Comparison of ENCODE assay signal across 8 cellular contexts in the genomic region with DNA sequence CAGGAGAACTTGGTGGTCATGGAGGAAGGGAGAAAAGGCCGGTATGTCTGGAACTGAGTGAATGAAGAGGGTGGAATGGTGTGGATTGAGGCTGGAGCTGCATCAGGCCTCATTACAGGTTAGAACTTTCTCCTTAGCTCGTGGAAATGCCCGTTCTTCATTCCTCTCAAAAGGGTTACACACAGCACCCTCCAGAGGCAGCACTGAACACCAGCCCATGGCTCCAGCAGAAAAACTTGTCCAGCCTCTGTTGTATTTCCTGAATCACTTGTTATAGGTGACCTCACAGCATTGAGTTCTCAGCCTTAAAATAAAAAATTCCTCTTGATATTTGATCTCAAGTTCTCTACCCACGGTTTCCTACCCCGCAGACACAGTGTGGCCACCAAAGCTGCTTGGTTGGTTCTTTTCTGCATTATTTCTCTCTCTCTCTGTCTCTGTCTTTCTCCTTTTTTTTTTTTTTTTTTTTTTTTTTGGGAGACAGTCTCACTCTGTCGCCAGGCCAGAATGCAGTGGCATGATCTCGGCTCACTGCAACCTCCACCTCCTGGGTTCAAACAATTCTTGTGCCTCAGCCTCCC.
DNase-seq lines count a peak whose midpoint lies in the region; ATAC-seq, FAIRE-seq and TF ChIP-seq lines count a peak whose summit lies in the region.

No MANE protein-coding gene starts in this region.

- peaks cover 5% of the 10 kb centered on the region for H3K36me3 ChIP-seq in endodermal cell (ENCODE audit: control insufficient read depth, insufficient read depth, low read length)
- peaks cover 27 to 66% of the 10 kb centered on the region in 2 experiments for H3K36me3 ChIP-seq in mesenchymal stem cell (ENCODE audit: control insufficient read depth in 1 of 2, insufficient read depth in 2 of 2, low read depth in 1 of 2, low read length in 2 of 2)

- FAIRE-seq in HTR-8/SVneo (lab: Jason Lieb, UNC) = peak; percentile 66
- peak; percentile 30 for FAIRE-seq in RCC 7860 (lab: Jason Lieb, UNC)

- H3K18ac ChIP-seq in mesenchymal stem cell (ENCODE audit: low read depth in 1 of 2, low read length in 2 of 2) = peak overlapping the region in 1 of 2 experiments; percentile 33

- peak overlapping the region; percentile 83 for H3K27ac Mint-ChIP-seq in endodermal cell

- no peak overlapping the region for H3K4ac ChIP-seq in mesenchymal stem cell (ENCODE audit: low read depth in 1 of 2, low read length in 2 of 2)

- peak overlapping the region; percentile 29 to 51 for H2BK12ac ChIP-seq in mesenchymal stem cell (ENCODE audit: low read length in 2 of 2)

- H4K91ac ChIP-seq in mesenchymal stem cell (ENCODE audit: low read length) = peak overlapping the region; percentile 75

- H3K79me1 ChIP-seq in mesenchymal stem cell (replicated peaks; ENCODE audit: low read length, poor library complexity, severe bottlenecking) = peaks cover 28% of the 10 kb centered on the region

- H3K14ac ChIP-seq in mesenchymal stem cell (ENCODE audit: low read length in 2 of 2) = no peak overlapping the region

- H3K9me3 Mint-ChIP-seq in endodermal cell = no peaks in the 10 kb centered on the region

- peak; percentile 3 for DNase-seq in DMS 273 treated with DMSO at 0.1 percent for 48 hours (lab: John Stamatoyannopoulos, UW)
- peak; percentile 82 for DNase-seq in HTR-8/SVneo (ENCODE audit: insufficient read length, low spot score)
- DNase-seq in RCC 7860 (ENCODE audit: low spot score) = peak; percentile 75
- DNase-seq in endodermal cell = peak; percentile 82
- DNase-seq in mesenchymal stem cell = peak; percentile 89
- no peak for DNase-seq in NCI-H2171 (lab: John Stamatoyannopoulos, UW)

- H2BK15ac ChIP-seq in mesenchymal stem cell (ENCODE audit: low read depth, poor library complexity, severe bottlenecking) = no peak overlapping the region

- 72 to 79% methylated on average over 4 to 7 of the region's 7 CpGs for WGBS in endodermal cell (ENCODE audit: insufficient coverage in 1 of 2, insufficient read length in 1 of 2), 2 experiments
- WGBS in mesenchymal stem cell = 39% methylated on average over 5 of the region's 7 CpGs

- no peak overlapping the region for H3K4me2 ChIP-seq in mesenchymal stem cell (ENCODE audit: low read length, poor library complexity, severe bottlenecking)

- H3K27me3 ChIP-seq in endodermal cell (ENCODE audit: control insufficient read depth, insufficient read depth, low read length, poor library complexity, severe bottlenecking) (no peaks in the 10 kb centered on the region), mesenchymal stem cell (ENCODE audit: control insufficient read depth in 1 of 2, insufficient read depth in 1 of 2, low read length in 2 of 2) (no peaks in the 10 kb centered on the region)

- no peak for ATAC-seq in GM21447 (IDR thresholded peaks at IDR 0.05; ENCODE audit: unreplicated experiment)
- ATAC-seq in HG03565 (IDR thresholded peaks at IDR 0.05; ENCODE audit: unreplicated experiment) = no peak

- H2AK5ac ChIP-seq in mesenchymal stem cell (ENCODE audit: low read length, severe bottlenecking) = no peak overlapping the region

- H3K4me1 Mint-ChIP-seq in endodermal cell = peaks cover 17% of the 10 kb centered on the region

- no peak overlapping the region for H4K8ac ChIP-seq in mesenchymal stem cell (ENCODE audit: low read length)

- no peak overlapping the region for H3K4me3 Mint-ChIP-seq in endodermal cell

- no peak overlapping the region for H3K9ac ChIP-seq in endodermal cell (ENCODE audit: extremely low read depth, low read length, poor library complexity, severe bottlenecking)
- H3K9ac ChIP-seq in mesenchymal stem cell (ENCODE audit: low read length) = peak overlapping the region; percentile 34

- H3K4me3 ChIP-seq in endodermal cell (ENCODE audit: low read length) (no peak overlapping the region), mesenchymal stem cell (ENCODE audit: insufficient read depth in 1 of 2, low read depth in 1 of 2, low read length in 2 of 2) (no peak overlapping the region)

- no peaks in the 10 kb centered on the region for H3K27me3 Mint-ChIP-seq in endodermal cell (ENCODE audit: insufficient read depth)

- H2BK5ac ChIP-seq in mesenchymal stem cell (ENCODE audit: low read depth, low read length, poor library complexity, severe bottlenecking) = no peak overlapping the region

- H2BK120ac ChIP-seq in mesenchymal stem cell (ENCODE audit: low read depth, low read length) = no peak overlapping the region

- H3K9me3 ChIP-seq in endodermal cell (ENCODE audit: control insufficient read depth, low read length) (no peaks in the 10 kb centered on the region), mesenchymal stem cell (ENCODE audit: control insufficient read depth, low read length) (no peaks in the 10 kb centered on the region)

- no peak overlapping the region for H3K27ac ChIP-seq in endodermal cell (ENCODE audit: low read depth, low read length)
- no peak overlapping the region for H3K27ac ChIP-seq in mesenchymal stem cell (ENCODE audit: low read length, poor library complexity, severe bottlenecking)

- no peak overlapping the region for H2AFZ ChIP-seq in mesenchymal stem cell (ENCODE audit: low read depth, low read length)

- H3K4me1 ChIP-seq in endodermal cell (ENCODE audit: control insufficient read depth, insufficient read depth, low read length) (peaks cover 16% of the 10 kb centered on the region), mesenchymal stem cell (ENCODE audit: control insufficient read depth, insufficient read depth, low read depth, low read length) (peaks cover 12% of the 10 kb centered on the region)

- no peak overlapping the region for H3K23ac ChIP-seq in mesenchymal stem cell (ENCODE audit: low read length in 2 of 2)

- peak; percentile 79 for TF ChIP-seq CTCF in endodermal cell (conservative IDR thresholded peaks at IDR 0.05)

- no peaks in the 10 kb centered on the region for H3K36me3 Mint-ChIP-seq in endodermal cell (ENCODE audit: low read depth)
